9 cellular contexts compared by ENCODE assay signal in genomic region chrX:149950681-149951080, GRCh38. TPM values are rescaled to one million over a fixed set of nuclear protein-coding genes. Genes with fewer than 3 reads are reported as not detected.
A peak's percentile ranks its signal among the peaks of the same experiment; 100 is the strongest.
DNase-seq lines count a peak whose midpoint lies in the region; ATAC-seq and TF ChIP-seq lines count a peak whose summit lies in the region.
"Had no signal": no experiment of that assay in that cellular context is flagged by ENCODE, and none has a peak within 500 bp of the region (broad histone marks: within the 10 kb centered on the region; RNA-seq: fewer than 3 reads in every experiment).

No MANE protein-coding gene starts in this region.

- no peaks in the 10 kb centered on the region for H3K79me2 ChIP-seq in PC-3 (ENCODE audit: low read length)
- no peaks in the 10 kb centered on the region for H3K79me2 ChIP-seq in fibroblast of lung (ENCODE audit: control insufficient read depth, insufficient read depth, low read length)

- ATAC-seq in PC-3, result peak; percentile 72
- no peak for ATAC-seq in HG02973 (IDR thresholded peaks at IDR 0.05; ENCODE audit: unreplicated experiment)
- ATAC-seq in HG03442 (IDR thresholded peaks at IDR 0.05; ENCODE audit: unreplicated experiment), result no peak

- in situ Hi-C loops in GM13977 (cut with MboI; ENCODE audit: low pct_unique_long_range_greater_than_20kb, low sequenced_read_pairs, unreplicated experiment), result loop anchor here (25.0 kb wide), 2 partner anchors 637 to 762 kb away; no protein-coding TSS in a partner anchor

- H3K27me3 ChIP-seq in PC-3 (ENCODE audit: low read length) (no peaks in the 10 kb centered on the region), fibroblast of lung (ENCODE audit: control insufficient read depth, insufficient read depth, low read length) (no peaks in the 10 kb centered on the region)

- H2AFZ ChIP-seq in PC-3 (ENCODE audit: low read length) (no peak overlapping the region), fibroblast of lung (ENCODE audit: low read length) (no peak overlapping the region)

- H3K4me1 ChIP-seq in PC-3 (ENCODE audit: insufficient read depth, low read length) (peaks cover 5% of the 10 kb centered on the region; the same call in 1 of the 2 replicates), fibroblast of lung (ENCODE audit: control insufficient read depth, extremely low read depth, insufficient read depth, low read length) (no peaks in the 10 kb centered on the region)

- no peaks in the 10 kb centered on the region for H3F3A ChIP-seq in PC-3 (ENCODE audit: low read length, unreplicated experiment)

- BruUV-seq in PC-3 (replicated peaks; lab: Mats Ljungman, UMichigan), result no TSS peak

- POLR2A ChIA-PET in PC-3 (lab: Charles Lee; ENCODE audit: unreplicated experiment), result no interaction called here

- H3K36me3 ChIP-seq in PC-3 (ENCODE audit: low read depth, low read length), result no peaks in the 10 kb centered on the region
- H3K36me3 ChIP-seq in fibroblast of lung (ENCODE audit: control insufficient read depth, insufficient read depth, low read length), result no peaks in the 10 kb centered on the region

- H3K9ac ChIP-seq in PC-3 (ENCODE audit: low read length) (no peak overlapping the region), fibroblast of lung (ENCODE audit: insufficient read depth, low read length) (no peak overlapping the region)

- H3K27ac ChIP-seq in PC-3 (ENCODE audit: low read length) (no peak overlapping the region), fibroblast of lung (ENCODE audit: insufficient read depth, low read length) (no peak overlapping the region)

- DNase-seq in AG10803 (ENCODE audit: low read depth) (peak; percentile 63), GM13977 (ENCODE audit: low spot score) (peak; percentile 30), PC-3 (peak; percentile 73), fibroblast of lung (ENCODE audit: low read depth in 2 of 2) (peak; percentile 39 to 72), retinal pigment epithelial cell (ENCODE audit: low read depth) (no peak), epidermal melanocyte (ENCODE audit: insufficient read length, low spot score) (no peak)

- no peaks in the 10 kb centered on the region for H3K9me3 ChIP-seq in PC-3 (ENCODE audit: low read length)
- H3K9me3 ChIP-seq in fibroblast of lung (ENCODE audit: control insufficient read depth, insufficient read depth, low read depth, low read length), result no peaks in the 10 kb centered on the region

- TF ChIP-seq CTCF in AG10803 (conservative IDR thresholded peaks at IDR 0.05; ENCODE audit: low read length) (peak; percentile 61), GM13977 (IDR thresholded peaks at IDR 0.05; ENCODE audit: extremely low read depth, insufficient read depth, missing control alignments) (peak; percentile 49), PC-3 (conservative IDR thresholded peaks at IDR 0.05; ENCODE audit: low read depth, low read length) (peak; percentile 69), fibroblast of lung (conservative IDR thresholded peaks at IDR 0.05 in 1 of 2, IDR thresholded peaks at IDR 0.05 in 1 of 2; ENCODE audit: low read depth in 1 of 2, low read length in 2 of 2) (peak; percentile 28 to 50), retinal pigment epithelial cell (conservative IDR thresholded peaks at IDR 0.05; ENCODE audit: low read depth, low read length) (peak; percentile 48)

- H3K9me2 ChIP-seq in PC-3 (replicated peaks; ENCODE audit: low read length), result no peaks in the 10 kb centered on the region

- H3K4me2 ChIP-seq in PC-3 (ENCODE audit: low read length) (no peak overlapping the region), fibroblast of lung (ENCODE audit: extremely low read depth, insufficient read depth, low read length) (no peak overlapping the region)

- intact Hi-C loops in PC-3 (cut with micrococcal nuclease), result loop anchor here (1.0 kb wide), 1 partner anchor 731 kb away; no protein-coding TSS in a partner anchor

- CTCF ChIA-PET in PC-3 (lab: Charles Lee), result no interaction called here

- no peak overlapping the region for H3K4me3 ChIP-seq in AG10803 (ENCODE audit: low read length)
- H3K4me3 ChIP-seq in PC-3 (ENCODE audit: low read length), result no peak overlapping the region
- H3K4me3 ChIP-seq in fibroblast of lung (replicated peaks in 1 of 4; ENCODE audit: control extremely low read depth in 1 of 4, insufficient read depth in 1 of 4, low read depth in 3 of 4, low read length in 4 of 4), result no peak overlapping the region
- no peak overlapping the region for H3K4me3 ChIP-seq in retinal pigment epithelial cell (ENCODE audit: low read length)

- H4K20me1 ChIP-seq in PC-3 (ENCODE audit: low read length) (no peaks in the 10 kb centered on the region), fibroblast of lung (ENCODE audit: control insufficient read depth, extremely low read depth, insufficient read depth, low read length) (no peaks in the 10 kb centered on the region)

RNA-seq across cellular contexts. Expression of gene EOLA2, which starts 12.4 kb away (rescaled TPM):
- total RNA-seq in PC-3 (2014; rRNA removed) (35.7 and 49.8 TPM in 2 replicates), fibroblast of lung (15.9 and 17.2 TPM in 2 replicates)
- polyA plus RNA-seq in fibroblast of lung, result 31.6 and 34.9 TPM in 2 replicates
- 28.2 and 32.6 TPM in 2 replicates for polyA plus RNA-seq in fibroblast of lung (2012)
- polyA minus RNA-seq in fibroblast of lung (ENCODE audit: low replicate concordance), result 19.9 and 25.1 TPM in 2 replicates

RNA-seq across cellular contexts. Expression of gene HSFX4, which starts 21.3 kb away (rescaled TPM):
- not detected in 2 replicates for total RNA-seq in PC-3 (2014; rRNA removed)
- total RNA-seq in fibroblast of lung, result not detected in 2 replicates
- not detected in 2 replicates for polyA plus RNA-seq in fibroblast of lung
- not detected in 2 replicates for polyA plus RNA-seq in fibroblast of lung (2012)
- polyA minus RNA-seq in fibroblast of lung (ENCODE audit: low replicate concordance), result not detected in 2 replicates
- polyA plus RNA-seq: esophagus had no signal

Comparison
In these comparisons a context has a peak if more than half of its experiments do, and no peak if none do; other contexts are left out.
1. DNase-seq: peak in AG10803 (single experiment), GM13977 (single experiment), PC-3 (single experiment) and fibroblast of lung (2 of 2); none in retinal pigment epithelial cell (single experiment) and epidermal melanocyte (single experiment).
2. Peak in every context shown above with its lines, with median percentiles within 50 percentile points of each other: CTCF ChIP-seq.